Comparison of ENCODE assay signal across 1 cellular context in the genomic region with DNA sequence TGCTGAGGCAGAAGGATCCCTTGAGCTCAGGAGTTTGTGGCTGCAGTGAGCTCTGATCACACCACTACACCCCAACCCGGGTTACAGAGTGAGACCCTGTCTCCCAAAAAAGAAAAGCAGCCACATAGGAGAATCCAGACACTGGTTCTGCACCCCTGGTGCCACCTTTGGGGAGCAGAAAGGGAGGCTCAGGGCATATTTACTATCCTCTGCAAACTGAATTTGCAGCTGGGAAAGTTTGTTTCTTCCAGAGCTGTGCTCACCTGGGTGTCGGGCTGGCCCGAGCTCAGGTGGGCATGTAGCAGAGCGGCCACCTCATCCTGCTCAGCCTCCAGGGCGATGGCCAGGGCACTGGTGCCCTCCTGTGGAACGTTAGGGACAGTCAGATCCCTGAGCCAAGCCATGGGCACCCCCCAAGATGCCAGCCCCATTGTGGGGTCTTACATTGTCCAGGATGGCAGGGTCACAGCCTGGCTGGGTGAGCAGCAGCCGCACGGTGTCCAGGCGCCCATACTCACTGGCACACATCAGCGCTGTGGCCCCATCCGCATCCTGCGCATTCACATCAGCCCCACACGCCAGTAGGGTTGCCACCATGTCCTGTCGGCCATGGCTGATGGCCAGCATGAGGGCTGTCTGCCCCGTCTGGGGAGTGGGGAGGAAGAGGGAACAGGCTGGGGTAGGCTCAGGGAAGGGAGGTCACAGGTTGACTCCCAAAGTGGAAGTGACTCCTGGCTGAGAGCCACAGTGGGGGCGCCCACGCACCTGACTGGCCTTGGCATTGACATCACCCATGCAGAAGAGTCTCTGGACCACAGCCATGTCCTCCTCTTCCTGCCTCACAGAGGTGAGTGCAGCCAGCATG.
TF ChIP-seq lines count a peak whose summit lies in the region.

No MANE protein-coding gene starts in this region.

TF ChIP-seq in WTC11, 78 proteins besides CTCF, POLR2A, EP300 and RAD21 (continued from another document):
- TF ChIP-seq, protein P1, sequence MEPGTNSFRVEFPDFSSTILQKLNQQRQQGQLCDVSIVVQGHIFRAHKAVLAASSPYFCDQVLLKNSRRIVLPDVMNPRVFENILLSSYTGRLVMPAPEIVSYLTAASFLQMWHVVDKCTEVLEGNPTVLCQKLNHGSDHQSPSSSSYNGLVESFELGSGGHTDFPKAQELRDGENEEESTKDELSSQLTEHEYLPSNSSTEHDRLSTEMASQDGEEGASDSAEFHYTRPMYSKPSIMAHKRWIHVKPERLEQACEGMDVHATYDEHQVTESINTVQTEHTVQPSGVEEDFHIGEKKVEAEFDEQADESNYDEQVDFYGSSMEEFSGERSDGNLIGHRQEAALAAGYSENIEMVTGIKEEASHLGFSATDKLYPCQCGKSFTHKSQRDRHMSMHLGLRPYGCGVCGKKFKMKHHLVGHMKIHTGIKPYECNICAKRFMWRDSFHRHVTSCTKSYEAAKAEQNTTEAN (CRISPR knock-in tag; IDR thresholded peaks at IDR 0.05), result 0 out of 2 replicates have a peak, but pooled peaks have one; percentile 43
- TF ChIP-seq OVOL2 (CRISPR knock-in tag; IDR thresholded peaks at IDR 0.05; ENCODE audit: borderline replicate concordance) (no peak), NFE2L1 (CRISPR knock-in tag; IDR thresholded peaks at IDR 0.05) (peak; percentile 33; the same call in 1 of the 2 replicates), GRHL2 (CRISPR knock-in tag; IDR thresholded peaks at IDR 0.05; ENCODE audit: insufficient replicate concordance, severe bottlenecking) (no peak), MYBL2 (CRISPR knock-in tag; IDR thresholded peaks at IDR 0.05) (peak; percentile 44; the same call in 1 of the 2 replicates), CREB1 (CRISPR knock-in tag; IDR thresholded peaks at IDR 0.05) (no peak), ELF4 (CRISPR knock-in tag; IDR thresholded peaks at IDR 0.05; ENCODE audit: low read depth) (no peak), GABPB1 (CRISPR knock-in tag; IDR thresholded peaks at IDR 0.05) (no peak), JUN (CRISPR knock-in tag; IDR thresholded peaks at IDR 0.05) (no peak), RORB (CRISPR knock-in tag; IDR thresholded peaks at IDR 0.05) (no peak), PRRX2 (CRISPR knock-in tag; IDR thresholded peaks at IDR 0.05) (peak; percentile 73), SP1 (CRISPR knock-in tag; conservative IDR thresholded peaks at IDR 0.05) (peak; percentile 42; the same call in 1 of the 2 replicates), HMGA2 (CRISPR knock-in tag; IDR thresholded peaks at IDR 0.05) (no peak), ETV6 (CRISPR knock-in tag; IDR thresholded peaks at IDR 0.05) (0 out of 2 replicates have a peak, but pooled peaks have one; percentile 20)
- TF ChIP-seq, protein P2, sequence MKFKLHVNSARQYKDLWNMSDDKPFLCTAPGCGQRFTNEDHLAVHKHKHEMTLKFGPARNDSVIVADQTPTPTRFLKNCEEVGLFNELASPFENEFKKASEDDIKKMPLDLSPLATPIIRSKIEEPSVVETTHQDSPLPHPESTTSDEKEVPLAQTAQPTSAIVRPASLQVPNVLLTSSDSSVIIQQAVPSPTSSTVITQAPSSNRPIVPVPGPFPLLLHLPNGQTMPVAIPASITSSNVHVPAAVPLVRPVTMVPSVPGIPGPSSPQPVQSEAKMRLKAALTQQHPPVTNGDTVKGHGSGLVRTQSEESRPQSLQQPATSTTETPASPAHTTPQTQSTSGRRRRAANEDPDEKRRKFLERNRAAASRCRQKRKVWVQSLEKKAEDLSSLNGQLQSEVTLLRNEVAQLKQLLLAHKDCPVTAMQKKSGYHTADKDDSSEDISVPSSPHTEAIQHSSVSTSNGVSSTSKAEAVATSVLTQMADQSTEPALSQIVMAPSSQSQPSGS (CRISPR knock-in tag; IDR thresholded peaks at IDR 0.05; ENCODE audit: borderline replicate concordance, low read depth), result 0 out of 2 replicates have a peak, but pooled peaks have one; percentile 42
- TF ChIP-seq, protein P3, sequence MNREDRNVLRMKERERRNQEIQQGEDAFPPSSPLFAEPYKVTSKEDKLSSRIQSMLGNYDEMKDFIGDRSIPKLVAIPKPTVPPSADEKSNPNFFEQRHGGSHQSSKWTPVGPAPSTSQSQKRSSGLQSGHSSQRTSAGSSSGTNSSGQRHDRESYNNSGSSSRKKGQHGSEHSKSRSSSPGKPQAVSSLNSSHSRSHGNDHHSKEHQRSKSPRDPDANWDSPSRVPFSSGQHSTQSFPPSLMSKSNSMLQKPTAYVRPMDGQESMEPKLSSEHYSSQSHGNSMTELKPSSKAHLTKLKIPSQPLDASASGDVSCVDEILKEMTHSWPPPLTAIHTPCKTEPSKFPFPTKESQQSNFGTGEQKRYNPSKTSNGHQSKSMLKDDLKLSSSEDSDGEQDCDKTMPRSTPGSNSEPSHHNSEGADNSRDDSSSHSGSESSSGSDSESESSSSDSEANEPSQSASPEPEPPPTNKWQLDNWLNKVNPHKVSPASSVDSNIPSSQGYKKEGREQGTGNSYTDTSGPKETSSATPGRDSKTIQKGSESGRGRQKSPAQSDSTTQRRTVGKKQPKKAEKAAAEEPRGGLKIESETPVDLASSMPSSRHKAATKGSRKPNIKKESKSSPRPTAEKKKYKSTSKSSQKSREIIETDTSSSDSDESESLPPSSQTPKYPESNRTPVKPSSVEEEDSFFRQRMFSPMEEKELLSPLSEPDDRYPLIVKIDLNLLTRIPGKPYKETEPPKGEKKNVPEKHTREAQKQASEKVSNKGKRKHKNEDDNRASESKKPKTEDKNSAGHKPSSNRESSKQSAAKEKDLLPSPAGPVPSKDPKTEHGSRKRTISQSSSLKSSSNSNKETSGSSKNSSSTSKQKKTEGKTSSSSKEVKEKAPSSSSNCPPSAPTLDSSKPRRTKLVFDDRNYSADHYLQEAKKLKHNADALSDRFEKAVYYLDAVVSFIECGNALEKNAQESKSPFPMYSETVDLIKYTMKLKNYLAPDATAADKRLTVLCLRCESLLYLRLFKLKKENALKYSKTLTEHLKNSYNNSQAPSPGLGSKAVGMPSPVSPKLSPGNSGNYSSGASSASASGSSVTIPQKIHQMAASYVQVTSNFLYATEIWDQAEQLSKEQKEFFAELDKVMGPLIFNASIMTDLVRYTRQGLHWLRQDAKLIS (CRISPR knock-in tag; IDR thresholded peaks at IDR 0.05; ENCODE audit: borderline replicate concordance), result no peak
- TF ChIP-seq, protein P4, sequence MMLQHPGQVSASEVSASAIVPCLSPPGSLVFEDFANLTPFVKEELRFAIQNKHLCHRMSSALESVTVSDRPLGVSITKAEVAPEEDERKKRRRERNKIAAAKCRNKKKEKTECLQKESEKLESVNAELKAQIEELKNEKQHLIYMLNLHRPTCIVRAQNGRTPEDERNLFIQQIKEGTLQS (CRISPR knock-in tag; conservative IDR thresholded peaks at IDR 0.05), result 0 out of 2 replicates have a peak, but pooled peaks have one; percentile 46
- TF ChIP-seq, protein P5, sequence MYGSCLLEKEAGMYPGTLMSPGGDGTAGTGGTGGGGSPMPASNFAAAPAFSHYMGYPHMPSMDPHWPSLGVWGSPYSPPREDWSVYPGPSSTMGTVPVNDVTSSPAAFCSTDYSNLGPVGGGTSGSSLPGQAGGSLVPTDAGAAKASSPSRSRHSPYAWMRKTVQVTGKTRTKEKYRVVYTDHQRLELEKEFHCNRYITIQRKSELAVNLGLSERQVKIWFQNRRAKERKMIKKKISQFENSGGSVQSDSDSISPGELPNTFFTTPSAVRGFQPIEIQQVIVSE (CRISPR knock-in tag; IDR thresholded peaks at IDR 0.05; ENCODE audit: borderline replicate concordance), result no peak
- TF ChIP-seq, protein P6, sequence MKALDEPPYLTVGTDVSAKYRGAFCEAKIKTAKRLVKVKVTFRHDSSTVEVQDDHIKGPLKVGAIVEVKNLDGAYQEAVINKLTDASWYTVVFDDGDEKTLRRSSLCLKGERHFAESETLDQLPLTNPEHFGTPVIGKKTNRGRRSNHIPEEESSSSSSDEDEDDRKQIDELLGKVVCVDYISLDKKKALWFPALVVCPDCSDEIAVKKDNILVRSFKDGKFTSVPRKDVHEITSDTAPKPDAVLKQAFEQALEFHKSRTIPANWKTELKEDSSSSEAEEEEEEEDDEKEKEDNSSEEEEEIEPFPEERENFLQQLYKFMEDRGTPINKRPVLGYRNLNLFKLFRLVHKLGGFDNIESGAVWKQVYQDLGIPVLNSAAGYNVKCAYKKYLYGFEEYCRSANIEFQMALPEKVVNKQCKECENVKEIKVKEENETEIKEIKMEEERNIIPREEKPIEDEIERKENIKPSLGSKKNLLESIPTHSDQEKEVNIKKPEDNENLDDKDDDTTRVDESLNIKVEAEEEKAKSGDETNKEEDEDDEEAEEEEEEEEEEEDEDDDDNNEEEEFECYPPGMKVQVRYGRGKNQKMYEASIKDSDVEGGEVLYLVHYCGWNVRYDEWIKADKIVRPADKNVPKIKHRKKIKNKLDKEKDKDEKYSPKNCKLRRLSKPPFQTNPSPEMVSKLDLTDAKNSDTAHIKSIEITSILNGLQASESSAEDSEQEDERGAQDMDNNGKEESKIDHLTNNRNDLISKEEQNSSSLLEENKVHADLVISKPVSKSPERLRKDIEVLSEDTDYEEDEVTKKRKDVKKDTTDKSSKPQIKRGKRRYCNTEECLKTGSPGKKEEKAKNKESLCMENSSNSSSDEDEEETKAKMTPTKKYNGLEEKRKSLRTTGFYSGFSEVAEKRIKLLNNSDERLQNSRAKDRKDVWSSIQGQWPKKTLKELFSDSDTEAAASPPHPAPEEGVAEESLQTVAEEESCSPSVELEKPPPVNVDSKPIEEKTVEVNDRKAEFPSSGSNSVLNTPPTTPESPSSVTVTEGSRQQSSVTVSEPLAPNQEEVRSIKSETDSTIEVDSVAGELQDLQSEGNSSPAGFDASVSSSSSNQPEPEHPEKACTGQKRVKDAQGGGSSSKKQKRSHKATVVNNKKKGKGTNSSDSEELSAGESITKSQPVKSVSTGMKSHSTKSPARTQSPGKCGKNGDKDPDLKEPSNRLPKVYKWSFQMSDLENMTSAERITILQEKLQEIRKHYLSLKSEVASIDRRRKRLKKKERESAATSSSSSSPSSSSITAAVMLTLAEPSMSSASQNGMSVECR (CRISPR knock-in tag; IDR thresholded peaks at IDR 0.05; ENCODE audit: borderline replicate concordance), result no peak
- TF ChIP-seq, protein P7, sequence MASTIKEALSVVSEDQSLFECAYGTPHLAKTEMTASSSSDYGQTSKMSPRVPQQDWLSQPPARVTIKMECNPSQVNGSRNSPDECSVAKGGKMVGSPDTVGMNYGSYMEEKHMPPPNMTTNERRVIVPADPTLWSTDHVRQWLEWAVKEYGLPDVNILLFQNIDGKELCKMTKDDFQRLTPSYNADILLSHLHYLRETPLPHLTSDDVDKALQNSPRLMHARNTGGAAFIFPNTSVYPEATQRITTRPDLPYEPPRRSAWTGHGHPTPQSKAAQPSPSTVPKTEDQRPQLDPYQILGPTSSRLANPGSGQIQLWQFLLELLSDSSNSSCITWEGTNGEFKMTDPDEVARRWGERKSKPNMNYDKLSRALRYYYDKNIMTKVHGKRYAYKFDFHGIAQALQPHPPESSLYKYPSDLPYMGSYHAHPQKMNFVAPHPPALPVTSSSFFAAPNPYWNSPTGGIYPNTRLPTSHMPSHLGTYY (CRISPR knock-in tag; IDR thresholded peaks at IDR 0.05), result peak; percentile 0
- TF ChIP-seq, protein P8, sequence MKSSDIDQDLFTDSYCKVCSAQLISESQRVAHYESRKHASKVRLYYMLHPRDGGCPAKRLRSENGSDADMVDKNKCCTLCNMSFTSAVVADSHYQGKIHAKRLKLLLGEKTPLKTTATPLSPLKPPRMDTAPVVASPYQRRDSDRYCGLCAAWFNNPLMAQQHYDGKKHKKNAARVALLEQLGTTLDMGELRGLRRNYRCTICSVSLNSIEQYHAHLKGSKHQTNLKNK (CRISPR knock-in tag; IDR thresholded peaks at IDR 0.05), result peak; percentile 8; the same call in 1 of the 2 replicates
- TF ChIP-seq, protein P9, sequence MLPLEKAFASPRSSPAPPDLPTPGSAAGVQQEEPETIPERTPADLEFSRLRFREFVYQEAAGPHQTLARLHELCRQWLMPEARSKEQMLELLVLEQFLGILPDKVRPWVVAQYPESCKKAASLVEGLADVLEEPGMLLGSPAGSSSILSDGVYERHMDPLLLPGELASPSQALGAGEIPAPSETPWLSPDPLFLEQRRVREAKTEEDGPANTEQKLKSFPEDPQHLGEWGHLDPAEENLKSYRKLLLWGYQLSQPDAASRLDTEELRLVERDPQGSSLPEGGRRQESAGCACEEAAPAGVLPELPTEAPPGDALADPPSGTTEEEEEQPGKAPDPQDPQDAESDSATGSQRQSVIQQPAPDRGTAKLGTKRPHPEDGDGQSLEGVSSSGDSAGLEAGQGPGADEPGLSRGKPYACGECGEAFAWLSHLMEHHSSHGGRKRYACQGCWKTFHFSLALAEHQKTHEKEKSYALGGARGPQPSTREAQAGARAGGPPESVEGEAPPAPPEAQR (CRISPR knock-in tag; IDR thresholded peaks at IDR 0.05), result no peak
- TF ChIP-seq, protein P10, sequence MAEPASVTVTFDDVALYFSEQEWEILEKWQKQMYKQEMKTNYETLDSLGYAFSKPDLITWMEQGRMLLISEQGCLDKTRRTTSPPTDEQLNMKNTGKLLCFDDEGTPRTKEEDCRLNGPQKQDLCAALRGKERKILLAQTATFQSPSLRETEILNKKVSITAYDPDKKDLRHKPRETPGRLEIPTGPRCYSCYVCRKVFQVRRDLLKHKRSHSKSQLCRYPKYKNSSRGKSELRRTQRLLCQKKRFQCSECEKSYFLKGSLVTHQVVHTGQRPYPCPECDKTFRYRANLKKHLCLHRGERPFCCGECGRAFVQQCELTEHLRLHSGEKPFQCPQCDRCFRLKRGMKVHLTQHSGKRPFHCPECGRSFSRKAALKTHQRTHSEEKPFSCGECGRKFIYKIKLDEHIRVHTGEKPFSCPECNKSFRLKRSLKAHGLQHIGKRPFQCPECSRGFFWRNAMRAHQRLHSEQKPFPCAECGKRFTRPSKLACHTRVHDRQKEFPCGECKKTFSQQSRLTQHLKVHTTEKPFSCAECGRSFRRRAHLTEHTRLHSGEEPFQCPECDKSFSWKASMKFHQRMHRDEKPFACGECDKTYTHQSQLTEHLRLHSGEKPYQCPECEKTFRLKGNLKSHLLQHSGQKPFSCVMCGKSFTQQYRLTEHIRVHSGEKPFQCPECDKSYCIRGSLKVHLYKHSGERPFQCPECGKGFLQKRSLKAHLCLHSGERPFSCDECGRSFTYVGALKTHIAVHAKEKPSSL (CRISPR knock-in tag; conservative IDR thresholded peaks at IDR 0.05), result peak; percentile 60
